Comparison of ENCODE assay signal across 10 cellular contexts in genomic region chr12:93122569-93123091, GRCh38.
A peak's percentile ranks its signal among the peaks of the same experiment; 100 is the strongest.
DNase-seq lines count a peak whose midpoint lies in the region; ATAC-seq and TF ChIP-seq lines count a peak whose summit lies in the region.
"Had no signal": no experiment of that assay in that cellular context is flagged by ENCODE, and none has a peak within 500 bp of the region (broad histone marks: within the 10 kb centered on the region; RNA-seq: fewer than 3 reads in every experiment).

No MANE protein-coding gene starts in this region.

- H3K9me3 ChIP-seq in endodermal cell (ENCODE audit: control insufficient read depth, low read length) (no peaks in the 10 kb centered on the region), liver (ENCODE audit: control insufficient read depth in 4 of 4, low read length in 3 of 4) (no peaks in the 10 kb centered on the region), smooth muscle cell (replicated peaks; ENCODE audit: low read depth) (no peaks in the 10 kb centered on the region)

- H3K9ac ChIP-seq in endodermal cell (ENCODE audit: extremely low read depth, low read length, poor library complexity, severe bottlenecking): no peak overlapping the region
- no peak overlapping the region for H3K9ac ChIP-seq in liver (ENCODE audit: low read depth in 1 of 2, low read length in 2 of 2)
- H3K9ac ChIP-seq in smooth muscle cell (ENCODE audit: low read depth): peak overlapping the region; percentile 6

- H3K27me3 ChIP-seq in endodermal cell (ENCODE audit: control insufficient read depth, insufficient read depth, low read length, poor library complexity, severe bottlenecking): no peaks in the 10 kb centered on the region
- H3K27me3 ChIP-seq in liver (ENCODE audit: control insufficient read depth in 4 of 4, insufficient read depth in 4 of 4, low read length in 3 of 4): no peaks in the 10 kb centered on the region
- H3K27me3 ChIP-seq in smooth muscle cell (ENCODE audit: low read depth): no peaks in the 10 kb centered on the region

- no peaks in the 10 kb centered on the region for H3K9me3 Mint-ChIP-seq in endodermal cell
- H3K9me3 Mint-ChIP-seq: CD4-positive, alpha-beta T cell had no signal

- H3K27ac ChIP-seq in endodermal cell (ENCODE audit: low read depth, low read length) (no peak overlapping the region), liver (ENCODE audit: low read depth in 1 of 2, low read length in 2 of 2) (peak overlapping the region; percentile 1 to 41), smooth muscle cell (ENCODE audit: low read depth) (peak overlapping the region; percentile 83)
- H3K27ac ChIP-seq: VCaP had no signal

- H3K4me3 Mint-ChIP-seq in endodermal cell: no peak overlapping the region
- H3K4me3 Mint-ChIP-seq: CD4-positive, alpha-beta T cell had no signal

- WGBS in endodermal cell (ENCODE audit: insufficient coverage in 1 of 2, insufficient read length in 1 of 2), 2 experiments: 86 to 92% methylated on average over 2 to 5 of the region's 5 CpGs
- 24% methylated on average over 5 of the region's 5 CpGs for WGBS in liver
- 69% methylated on average over 5 of the region's 5 CpGs for WGBS in smooth muscle cell (ENCODE audit: low lambda C conversion rate)

- TF ChIP-seq CTCF in endodermal cell (conservative IDR thresholded peaks at IDR 0.05) (no peak), liver (IDR thresholded peaks at IDR 0.05; ENCODE audit: low read depth, low read length, missing input control) (no peak), smooth muscle cell (IDR thresholded peaks at IDR 0.05; ENCODE audit: borderline replicate concordance, insufficient read depth, poor library complexity, severe bottlenecking) (no peak)

- H3K4me1 ChIP-seq in endodermal cell (ENCODE audit: control insufficient read depth, insufficient read depth, low read length) (peaks cover 7% of the 10 kb centered on the region), liver (ENCODE audit: control insufficient read depth in 4 of 4, insufficient read depth in 4 of 4, low read length in 3 of 4) (peaks cover 3 to 23% (median 18%) of the 10 kb centered on the region in 4 donors), smooth muscle cell (ENCODE audit: low read depth) (peaks cover 8% of the 10 kb centered on the region)

- H3K4me3 ChIP-seq in endodermal cell (ENCODE audit: low read length): no peak overlapping the region
- no peak overlapping the region for H3K4me3 ChIP-seq in liver (ENCODE audit: low read depth in 1 of 3, low read length in 3 of 3)
- no peak overlapping the region for H3K4me3 ChIP-seq in smooth muscle cell

- H3K79me2 ChIP-seq in smooth muscle cell (ENCODE audit: low read depth): no peaks in the 10 kb centered on the region

- H4K20me1 ChIP-seq in smooth muscle cell (ENCODE audit: low read depth): no peaks in the 10 kb centered on the region

- no peaks in the 10 kb centered on the region for H3K27me3 Mint-ChIP-seq in endodermal cell (ENCODE audit: insufficient read depth)
- H3K27me3 Mint-ChIP-seq: CD4-positive, alpha-beta T cell had no signal

- ATAC-seq in HG02763 (IDR thresholded peaks at IDR 0.05; ENCODE audit: unreplicated experiment): no peak
- ATAC-seq in GM21447 (IDR thresholded peaks at IDR 0.05; ENCODE audit: unreplicated experiment): no peak

- no peaks in the 10 kb centered on the region for H3K36me3 Mint-ChIP-seq in endodermal cell (ENCODE audit: low read depth)

- peak overlapping the region; percentile 58 for H3K4me2 ChIP-seq in smooth muscle cell

- peak overlapping the region; percentile 6 for H2AFZ ChIP-seq in smooth muscle cell (ENCODE audit: low read depth)

- H3F3A ChIP-seq in smooth muscle cell (ENCODE audit: low read depth): peaks cover 8% of the 10 kb centered on the region

- no peaks in the 10 kb centered on the region for H3K36me3 ChIP-seq in endodermal cell (ENCODE audit: control insufficient read depth, insufficient read depth, low read length)
- no peaks in the 10 kb centered on the region for H3K36me3 ChIP-seq in liver (ENCODE audit: control insufficient read depth in 4 of 4, insufficient read depth in 3 of 4, low read depth in 1 of 4, low read length in 3 of 4)
- no peaks in the 10 kb centered on the region for H3K36me3 ChIP-seq in smooth muscle cell (ENCODE audit: low read depth)

- peak overlapping the region; percentile 45 for H3K27ac Mint-ChIP-seq in endodermal cell
- H3K27ac Mint-ChIP-seq: CD4-positive, alpha-beta T cell had no signal

- DNase-seq in NCI-H226: peak; percentile 52
- DNase-seq in endodermal cell: no peak
- DNase-seq in smooth muscle cell (lab: John Stamatoyannopoulos, UW; ENCODE audit: unreplicated experiment): no peak
- DNase-seq in NK-92 treated with Interleukin-12 subunit alpha and Interleukin-12 subunit beta, amount 100 ng/mL, for 24 hours (lab: John Stamatoyannopoulos, UW): no peak
- DNase-seq: CD4-positive, alpha-beta T cell; SHP77 treated with DMSO at 0.1 percent for 48 hours had no signal

- peak; percentile 35 to 48 for TF ChIP-seq RAD21 in liver (IDR thresholded peaks at IDR 0.05)

- H3K4me1 Mint-ChIP-seq in endodermal cell: peaks cover 34% of the 10 kb centered on the region

TF ChIP-seq in liver, 16 proteins besides CTCF, POLR2A, EP300 and RAD21:
- no peak for TF ChIP-seq ATF3 (IDR thresholded peaks at IDR 0.05)
- no peak for TF ChIP-seq ZBTB33 (IDR thresholded peaks at IDR 0.05)
- peak; percentile 10 for TF ChIP-seq YY1 (IDR thresholded peaks at IDR 0.05)
- TF ChIP-seq TAF1 (conservative IDR thresholded peaks at IDR 0.05): no peak
- TF ChIP-seq SP1 (IDR thresholded peaks at IDR 0.05): peak; percentile 72
- TF ChIP-seq FOXA1 (IDR thresholded peaks at IDR 0.05): no peak
- TF ChIP-seq MAX (IDR thresholded peaks at IDR 0.05): no peak
- peak; percentile 42 to 53 for TF ChIP-seq HNF4A (conservative IDR thresholded peaks at IDR 0.05)
- no peak for TF ChIP-seq EGR1 (IDR thresholded peaks at IDR 0.05; ENCODE audit: low read depth in 2 of 2)
- no peak for TF ChIP-seq NR2F2 (IDR thresholded peaks at IDR 0.05)
- TF ChIP-seq RXRA (IDR thresholded peaks at IDR 0.05): peak; percentile 33 to 43
- no peak for TF ChIP-seq GABPA (IDR thresholded peaks at IDR 0.05 in 1 of 2, conservative IDR thresholded peaks at IDR 0.05 in 1 of 2)
- TF ChIP-seq JUND (IDR thresholded peaks at IDR 0.05): no peak
- no peak for TF ChIP-seq FOXA2 (IDR thresholded peaks at IDR 0.05)
- no peak for TF ChIP-seq HNF4G (IDR thresholded peaks at IDR 0.05)
- TF ChIP-seq REST (IDR thresholded peaks at IDR 0.05): no peak
